In genomic region chr10:62239994-62240393, GRCh38 we compare ENCODE assay signal across 15 cellular contexts. TPM values are rescaled to one million over a fixed set of nuclear protein-coding genes. Genes with fewer than 3 reads are reported as not detected.
A peak's percentile ranks its signal among the peaks of the same experiment; 100 is the strongest.
DNase-seq lines count a peak whose midpoint lies in the region; ATAC-seq and TF ChIP-seq lines count a peak whose summit lies in the region.
"Had no signal": no experiment of that assay in that cellular context is flagged by ENCODE, and none has a peak within 500 bp of the region (broad histone marks: within the 10 kb centered on the region; RNA-seq: fewer than 3 reads in every experiment).

No MANE protein-coding gene starts in this region.

- ATAC-seq in HG03025 (IDR thresholded peaks at IDR 0.05; ENCODE audit: low FRiP score, unreplicated experiment), result no peak
- ATAC-seq: right lobe of liver had no signal

- H3K36me3 Mint-ChIP-seq in T-helper 1 cell treated with Interleukin-12 subunit alpha and Interleukin-12 subunit beta and Interleukin-4 antibody, amounts not matched to agents 30 μg/mL and 1 μg/mL, for 36 hours (ENCODE audit: low read depth), result peaks cover 6% of the 10 kb centered on the region
- H3K36me3 Mint-ChIP-seq in activated CD4-positive, alpha-beta memory T cell treated with anti-CD3 and anti-CD28 coated beads, Interleukin-2, amount 10 ng/mL, durations not matched to agents 7 days and 5 days (ENCODE audit: low read depth), result peaks cover 9% of the 10 kb centered on the region
- no peaks in the 10 kb centered on the region for H3K36me3 Mint-ChIP-seq in glutamatergic neuron (ENCODE audit: unreplicated experiment)

- peak overlapping the region; percentile 7 for H3K4me3 Mint-ChIP-seq in T-helper 1 cell treated with Interleukin-12 subunit alpha and Interleukin-12 subunit beta and Interleukin-4 antibody, amounts not matched to agents 30 μg/mL and 1 μg/mL, for 36 hours
- H3K4me3 Mint-ChIP-seq in activated CD4-positive, alpha-beta memory T cell treated with anti-CD3 and anti-CD28 coated beads, Interleukin-2, amount 10 ng/mL, durations not matched to agents 7 days and 5 days, result no peak overlapping the region
- no peak overlapping the region for H3K4me3 Mint-ChIP-seq in glutamatergic neuron (ENCODE audit: unreplicated experiment)
- H3K4me3 Mint-ChIP-seq: H9, neural crest cell had no signal

- H3K27ac Mint-ChIP-seq in T-helper 1 cell treated with Interleukin-12 subunit alpha and Interleukin-12 subunit beta and Interleukin-4 antibody, amounts not matched to agents 30 μg/mL and 1 μg/mL, for 36 hours, result peak overlapping the region; percentile 55
- peak overlapping the region; percentile 18 for H3K27ac Mint-ChIP-seq in activated CD4-positive, alpha-beta memory T cell treated with anti-CD3 and anti-CD28 coated beads, Interleukin-2, amount 10 ng/mL, durations not matched to agents 7 days and 5 days
- no peak overlapping the region for H3K27ac Mint-ChIP-seq in glutamatergic neuron (ENCODE audit: unreplicated experiment)
- H3K27ac Mint-ChIP-seq: H9 had no signal

- no peaks in the 10 kb centered on the region for H3K27me3 Mint-ChIP-seq in T-helper 1 cell treated with Interleukin-12 subunit alpha and Interleukin-12 subunit beta and Interleukin-4 antibody, amounts not matched to agents 30 μg/mL and 1 μg/mL, for 36 hours (ENCODE audit: low read depth)
- H3K27me3 Mint-ChIP-seq in activated CD4-positive, alpha-beta memory T cell treated with anti-CD3 and anti-CD28 coated beads, Interleukin-2, amount 10 ng/mL, durations not matched to agents 7 days and 5 days, result no peaks in the 10 kb centered on the region
- H3K27me3 Mint-ChIP-seq in glutamatergic neuron (ENCODE audit: unreplicated experiment), result no peaks in the 10 kb centered on the region

- CTCF ChIA-PET in activated CD4-positive, alpha-beta memory T cell treated with anti-CD3 and anti-CD28 coated beads, Interleukin-2, amount 10 ng/mL, durations not matched to agents 7 days and 5 days (lab: Charles Lee), result interaction anchor here (0.8 to 2.4 kb wide), 10 partner anchors 8 to 344 kb away, joined by 3 to 15 read pairs (median 3); no protein-coding TSS in a partner anchor

- H3K4me1 Mint-ChIP-seq in T-helper 1 cell treated with Interleukin-12 subunit alpha and Interleukin-12 subunit beta and Interleukin-4 antibody, amounts not matched to agents 30 μg/mL and 1 μg/mL, for 36 hours (ENCODE audit: low read depth), result peaks cover 35% of the 10 kb centered on the region
- peaks cover 39% of the 10 kb centered on the region for H3K4me1 Mint-ChIP-seq in activated CD4-positive, alpha-beta memory T cell treated with anti-CD3 and anti-CD28 coated beads, Interleukin-2, amount 10 ng/mL, durations not matched to agents 7 days and 5 days
- H3K4me1 Mint-ChIP-seq in glutamatergic neuron (ENCODE audit: low read depth, unreplicated experiment), result peaks cover 4% of the 10 kb centered on the region

- TF ChIP-seq CTCF in glutamatergic neuron (IDR thresholded peaks at IDR 0.05; ENCODE audit: partially characterized antibody, unreplicated experiment), result no peak

- H3K9me3 Mint-ChIP-seq in T-helper 1 cell treated with Interleukin-12 subunit alpha and Interleukin-12 subunit beta and Interleukin-4 antibody, amounts not matched to agents 30 μg/mL and 1 μg/mL, for 36 hours, result no peaks in the 10 kb centered on the region
- no peaks in the 10 kb centered on the region for H3K9me3 Mint-ChIP-seq in activated CD4-positive, alpha-beta memory T cell treated with anti-CD3 and anti-CD28 coated beads, Interleukin-2, amount 10 ng/mL, durations not matched to agents 7 days and 5 days
- H3K9me3 Mint-ChIP-seq in glutamatergic neuron (ENCODE audit: unreplicated experiment), result no peaks in the 10 kb centered on the region
- H3K9me3 Mint-ChIP-seq: H9, neural crest cell had no signal

- no peak for DNase-seq in T-helper 1 cell
- DNase-seq in EH (ENCODE audit: low read depth), result peak; percentile 54
- DNase-seq in activated CD4-positive, alpha-beta memory T cell treated with anti-CD3 and anti-CD28 coated beads, Interleukin-2, amount 10 ng/mL, durations not matched to agents 7 days and 5 days, result no peak
- DNase-seq in myocyte (ENCODE audit: low read depth), result peak; percentile 50
- no peak for DNase-seq in SW480 (ENCODE audit: low spot score)
- DNase-seq in glutamatergic neuron, result no peak
- DNase-seq: aorta, esophagus squamous epithelium, H9, NCI-H2029, NCI-H82, right lobe of liver had no signal

- POLR2A ChIA-PET in activated CD4-positive, alpha-beta memory T cell treated with anti-CD3 and anti-CD28 coated beads, Interleukin-2, amount 10 ng/mL, durations not matched to agents 7 days and 5 days (lab: Charles Lee), result interaction anchor here (0.8 to 4.4 kb wide), 11 partner anchors 9 to 341 kb away, joined by 3 to 38 read pairs (median 4); no protein-coding TSS in a partner anchor

RNA-seq across cellular contexts. Expression of gene RTKN2, which starts 28.6 kb away (rescaled TPM):
- 1 to 10 TPM; 6.6 to 6.9 TPM for total RNA-seq in activated CD4-positive, alpha-beta memory T cell treated with anti-CD3 and anti-CD28 coated beads, Interleukin-2, amount 10 ng/mL, durations not matched to agents 7 days and 5 days
- total RNA-seq in myocyte (3.8 and 5.4 TPM in 2 replicates), glutamatergic neuron (ENCODE audit: unreplicated experiment) (3.2 TPM)
- polyA plus RNA-seq in myocyte (2012), result 6.2 TPM

Comparison
In these comparisons a context has a peak if more than half of its experiments do, and no peak if none do; other contexts are left out.
1. DNase-seq: peak in EH (single experiment) and myocyte (single experiment); none in T-helper 1 cell (0 of 5), activated CD4-positive, alpha-beta memory T cell treated with anti-CD3 and anti-CD28 coated beads, Interleukin-2, amount 10 ng/mL, durations not matched to agents 7 days and 5 days (single experiment), SW480 (single experiment) and glutamatergic neuron (single experiment).